ENCODE assay signal across 17 cellular contexts in genomic region chr4:75668596-75668995, GRCh38. TPM values are rescaled to one million over a fixed set of nuclear protein-coding genes. Genes with fewer than 3 reads are reported as not detected.
DNase-seq lines count a peak whose midpoint lies in the region; ATAC-seq, FAIRE-seq and TF ChIP-seq lines count a peak whose summit lies in the region.
"Had no signal": no experiment of that assay in that cellular context is flagged by ENCODE, and none has a peak within 500 bp of the region (broad histone marks: within the 10 kb centered on the region; RNA-seq: fewer than 3 reads in every experiment).

No MANE protein-coding gene starts in this region.

- peaks cover 95% of the 10 kb centered on the region for H3K79me2 ChIP-seq in HepG2 (ENCODE audit: insufficient read depth, low read length)

- peaks cover 0 to 2% of the 10 kb centered on the region in 2 experiments; a peak in 2 of 5 replicates for H3K36me3 ChIP-seq in HepG2 (replicated peaks in 1 of 2; ENCODE audit: control insufficient read depth in 1 of 2, insufficient read depth in 2 of 2, low read length in 2 of 2)
- H3K36me3 ChIP-seq in right lobe of liver: no peaks in the 10 kb centered on the region
- no peaks in the 10 kb centered on the region for H3K36me3 ChIP-seq in iPS-15b (ENCODE audit: control insufficient read depth, insufficient read depth, low read length)
- no peaks in the 10 kb centered on the region for H3K36me3 ChIP-seq in kidney (ENCODE audit: control insufficient read depth in 1 of 2, insufficient read depth in 2 of 2, low read length in 2 of 2)
- H3K36me3 ChIP-seq: BE2C, suprapubic skin had no signal

- intact Hi-C loops in HepG2 (cut with micrococcal nuclease; ENCODE audit: unreplicated experiment) (no loop called here), right lobe of liver (cut with DNase I) (no loop called here), kidney (cut with DNase I) (no loop called here), cardiac septum (cut with DNase I) (no loop called here), posterior vena cava (cut with DNase I) (no loop called here)

- no TSS peak for BruUV-seq in HepG2 (replicated peaks; lab: Mats Ljungman, UMichigan)

- TF ChIP-seq POLR2A in HepG2 (IDR thresholded peaks at IDR 0.05; ENCODE audit: insufficient read depth in 1 of 2, low read depth in 2 of 2, low read length in 2 of 2) (no peak), right lobe of liver (IDR thresholded peaks at IDR 0.05) (no peak)

- no peak for TF ChIP-seq CTCF in HepG2 (CRISPR knock-in tag; IDR thresholded peaks at IDR 0.05)
- TF ChIP-seq CTCF in right lobe of liver (IDR thresholded peaks at IDR 0.05): no peak
- TF ChIP-seq CTCF in kidney (IDR thresholded peaks at IDR 0.05; ENCODE audit: borderline replicate concordance, extremely low read depth, insufficient read depth): no peak

- H4K20me1 ChIP-seq in HepG2 (ENCODE audit: insufficient read depth, low read length): peaks cover 61% of the 10 kb centered on the region

- no peak overlapping the region for H3K27ac ChIP-seq in HepG2 (ENCODE audit: extremely low read length, insufficient read depth, low read length)
- H3K27ac ChIP-seq in right lobe of liver: no peak overlapping the region
- no peak overlapping the region for H3K27ac ChIP-seq in kidney (ENCODE audit: low read depth in 2 of 2, low read length in 2 of 2)
- H3K27ac ChIP-seq: suprapubic skin had no signal

- no peak for TF ChIP-seq EP300 in HepG2 (IDR thresholded peaks at IDR 0.05; ENCODE audit: low read depth in 2 of 2, low read length in 2 of 2)
- no peak for TF ChIP-seq EP300 in HepG2 (CRISPR knock-in tag; IDR thresholded peaks at IDR 0.05; ENCODE audit: borderline replicate concordance)

- ATAC-seq in HepG2: no peak
- no peak for ATAC-seq in right lobe of liver
- no peak for ATAC-seq in T-cell (replicated peaks in 1 of 4)
- ATAC-seq: mucosa of descending colon had no signal

- H3K36me3 Mint-ChIP-seq in T-cell: peaks cover 7% of the 10 kb centered on the region

- no peaks in the 10 kb centered on the region for H3K9me3 ChIP-seq in HepG2 (ENCODE audit: low read length)
- no peaks in the 10 kb centered on the region for H3K9me3 ChIP-seq in right lobe of liver
- H3K9me3 ChIP-seq in iPS-15b (ENCODE audit: control insufficient read depth, insufficient read depth, low read length): no peaks in the 10 kb centered on the region
- H3K9me3 ChIP-seq in kidney (ENCODE audit: control insufficient read depth in 1 of 2, low read length in 2 of 2): no peaks in the 10 kb centered on the region
- H3K9me3 ChIP-seq: BE2C, mucosa of descending colon, suprapubic skin had no signal

- H3K4me3 Mint-ChIP-seq in T-cell: peak overlapping the region; percentile 28 to 100 (median 70)

- no peak for TF ChIP-seq RAD21 in HepG2 (CRISPR knock-in tag; IDR thresholded peaks at IDR 0.05)

- no peaks in the 10 kb centered on the region for H3K27me3 Mint-ChIP-seq in T-cell

- no peaks in the 10 kb centered on the region for H3K9me3 Mint-ChIP-seq in T-cell

- peaks cover 78 to 80% (median 78%) of the 10 kb centered on the region in 3 donors for H3K4me1 Mint-ChIP-seq in T-cell

- no peak overlapping the region for H3K4me3 ChIP-seq in HepG2 (replicated peaks in 1 of 3; ENCODE audit: insufficient read depth in 1 of 3, low read depth in 2 of 3, low read length in 3 of 3)
- H3K4me3 ChIP-seq in right lobe of liver: no peak overlapping the region
- peak overlapping the region; percentile 0 for H3K4me3 ChIP-seq in iPS-15b (ENCODE audit: low read depth, low read length)
- H3K4me3 ChIP-seq in kidney (ENCODE audit: low read length in 2 of 2): no peak overlapping the region
- H3K4me3 ChIP-seq: mucosa of descending colon, suprapubic skin had no signal

- peak overlapping the region; percentile 20; the same call in 1 of the 2 replicates for H3K4me2 ChIP-seq in HepG2 (ENCODE audit: low read depth, low read length)

- H3K27me3 ChIP-seq in HepG2 (ENCODE audit: control insufficient read depth in 1 of 2, insufficient read depth in 2 of 2, low read length in 2 of 2) (no peaks in the 10 kb centered on the region; a peak in 1 of 5 replicates), right lobe of liver (no peaks in the 10 kb centered on the region), iPS-15b (ENCODE audit: control insufficient read depth, insufficient read depth, low read length) (no peaks in the 10 kb centered on the region)
- H3K27me3 ChIP-seq: BE2C, suprapubic skin had no signal

- no peak overlapping the region for H2AFZ ChIP-seq in HepG2 (ENCODE audit: low read length)

- POLR2A ChIA-PET in HepG2 (lab: Yijun Ruan, JAX): interaction anchor here (4.1 kb wide), 1 partner anchor 56 kb away, joined by 16 read pairs; the partner anchor contains the start of gene USO1
- POLR2A ChIA-PET in T-cell (lab: Charles Lee): interaction anchor here (0.9 to 1.5 kb wide), 10 partner anchors 8 to 153 kb away, joined by 4 to 10 read pairs (median 5); partner anchors contain the start of gene USO1 (in 1 of the 2)

- FAIRE-seq in HepG2 (lab: Jason Lieb, UNC) (no peak), kidney (lab: Jason Lieb, UNC) (no peak)

- CTCF ChIA-PET in HepG2 (lab: Yijun Ruan, JAX; ENCODE audit: low intra/inter-chr PET ratio, low total read pairs): no interaction called here
- CTCF ChIA-PET in T-cell (lab: Charles Lee): interaction anchor here (0.7 to 3.4 kb wide), 6 partner anchors 13 to 55 kb away, joined by 3 to 17 read pairs (median 3); partner anchors contain the start of gene USO1 (in 1 of the 2)

- DNase-seq in HepG2 (ENCODE audit: low spot score) (no peak), right lobe of liver (no peak), T-cell (no peak), kidney (no peak), cerebellar nuclear complex (lab: John Stamatoyannopoulos, UW) (no peak), cardiac septum (ENCODE audit: low spot score) (no peak), posterior vena cava (ENCODE audit: low spot score) (no peak)
- DNase-seq: activated CD4-positive, alpha-beta T cell treated with anti-CD3 and anti-CD28 coated beads, Interleukin-2, amount 50 U/mL, for 48 hours; BE2C; cortex of kidney; glutamatergic neuron; kidney glomerular epithelial cell; mucosa of descending colon; NCI-H82; RPMI8226 had no signal

- in situ Hi-C loops in HepG2 (cut with HindIII; ENCODE audit: extremely low pct_ligation_motif_present, low pct_unique_long_range_greater_than_20kb): no loop called here

- H3K4me1 ChIP-seq in HepG2 (ENCODE audit: insufficient read depth, low read length) (peaks cover 70% of the 10 kb centered on the region), right lobe of liver (peaks cover 0 to 15% (median 0%) of the 10 kb centered on the region in 4 donors), iPS-15b (ENCODE audit: control insufficient read depth, insufficient read depth, low read length) (peaks cover 16% of the 10 kb centered on the region), kidney (ENCODE audit: control insufficient read depth in 1 of 2, insufficient read depth in 1 of 2, low read depth in 1 of 2, low read length in 2 of 2) (peaks cover 7 to 19% of the 10 kb centered on the region in 2 donors)

- peak overlapping the region; percentile 12 to 78 for H3K27ac Mint-ChIP-seq in T-cell

- no peak overlapping the region for H3K9ac ChIP-seq in HepG2 (ENCODE audit: insufficient read depth, low read depth, low read length)
- no peak overlapping the region for H3K9ac ChIP-seq in iPS-15b (ENCODE audit: low read depth, low read length)
- H3K9ac ChIP-seq in kidney (ENCODE audit: low read length in 2 of 2): no peak overlapping the region

RNA-seq across cellular contexts. Expression of gene G3BP2, which starts 4.6 kb away (rescaled TPM):
- 179 and 316 TPM in 2 replicates for total RNA-seq in HepG2 (2016; rRNA removed; fragmentation: Illumina TruSeq; extraction: Trizol)
- 11.2 and 19.7 TPM in 2 replicates for total RNA-seq in HepG2 (2016; cell fraction: cytosol; rRNA removed; fragmentation: Illumina TruSeq; extraction: Trizol; ENCODE audit: low read depth)
- total RNA-seq in HepG2 (2016; cell fraction: insoluble cytoplasmic fraction; rRNA removed; fragmentation: Illumina TruSeq; extraction: Trizol): 189 and 305 TPM in 2 replicates
- 43.1 and 44.4 TPM in 2 replicates for total RNA-seq in HepG2 (2016; cell fraction: membrane; rRNA removed; fragmentation: Illumina TruSeq; extraction: Trizol)
- total RNA-seq in HepG2 (2016; cell fraction: nucleus; rRNA removed; fragmentation: Illumina TruSeq; extraction: Trizol): 111 and 112 TPM in 2 replicates
- polyA plus RNA-seq in HepG2 (2011; rRNA removed): 45.9 and 51.7 TPM in 2 replicates
- 27.1 and 46.8 TPM in 2 replicates for polyA plus RNA-seq in HepG2 (2011; cell fraction: cytosol; rRNA removed)
- polyA plus RNA-seq in HepG2 (2011; cell fraction: nucleus; rRNA removed): 15.9 and 17.2 TPM in 2 replicates
- polyA plus RNA-seq in HepG2 (2012): 70.5 and 76.8 TPM in 2 replicates
- polyA plus RNA-seq in HepG2 (2016; cell fraction: cytosol; fragmentation: Illumina TruSeq; extraction: Trizol; ENCODE audit: low read depth): 5.2 and 5.9 TPM in 2 replicates
- polyA plus RNA-seq in HepG2 (2016; cell fraction: insoluble cytoplasmic fraction; fragmentation: Illumina TruSeq; extraction: Trizol; ENCODE audit: low read depth): 205 and 220 TPM in 2 replicates
- 17.8 and 19.9 TPM in 2 replicates for polyA plus RNA-seq in HepG2 (2016; cell fraction: membrane; fragmentation: Illumina TruSeq; extraction: Trizol; ENCODE audit: low read depth)
- 75.9 and 78.7 TPM in 2 replicates for polyA plus RNA-seq in HepG2 (2016; cell fraction: nucleus; fragmentation: Illumina TruSeq; extraction: Trizol; ENCODE audit: insufficient read depth, low read depth)
- 31.2 and 31.4 TPM in 2 replicates for polyA minus RNA-seq in HepG2 (2011; rRNA and poly(A)+ RNA removed; ENCODE audit: low replicate concordance)
- 69.6 and 72.0 TPM in 2 replicates for polyA minus RNA-seq in HepG2 (2011; cell fraction: cytosol; rRNA and poly(A)+ RNA removed)
- polyA minus RNA-seq in HepG2 (2011; cell fraction: nucleus; rRNA and poly(A)+ RNA removed): 61.0 and 82.1 TPM in 2 replicates
- 10 to 100 TPM; 47.6 to 68.9 (median 64.5) TPM for total RNA-seq in right lobe of liver
- total RNA-seq in T-cell: 100 to 1,000 TPM; 135 to 316 (median 141) TPM
- 111 TPM for total RNA-seq in kidney
- polyA plus RNA-seq in kidney (ENCODE audit: insufficient read depth, low read depth, low replicate concordance): 31.4 TPM
- 78.3 TPM for total RNA-seq in cardiac septum
- 10 to 100 TPM; 76.7 to 87.3 TPM for total RNA-seq in posterior vena cava

RNA-seq across cellular contexts. Expression of gene CDKL2, which starts 38.3 kb away (rescaled TPM):
- total RNA-seq in HepG2 (2016; rRNA removed; fragmentation: Illumina TruSeq; extraction: Trizol): not detected in 2 replicates
- total RNA-seq in HepG2 (2016; cell fraction: cytosol; rRNA removed; fragmentation: Illumina TruSeq; extraction: Trizol; ENCODE audit: low read depth): not detected in 2 replicates
- total RNA-seq in HepG2 (2016; cell fraction: insoluble cytoplasmic fraction; rRNA removed; fragmentation: Illumina TruSeq; extraction: Trizol): not detected in 2 replicates
- not detected in 2 replicates for total RNA-seq in HepG2 (2016; cell fraction: membrane; rRNA removed; fragmentation: Illumina TruSeq; extraction: Trizol)
- not detected in 2 replicates for total RNA-seq in HepG2 (2016; cell fraction: nucleus; rRNA removed; fragmentation: Illumina TruSeq; extraction: Trizol)
- polyA plus RNA-seq in HepG2 (2011; rRNA removed): not detected in 2 replicates
- polyA plus RNA-seq in HepG2 (2011; cell fraction: cytosol; rRNA removed): not detected in 2 replicates
- polyA plus RNA-seq in HepG2 (2011; cell fraction: nucleus; rRNA removed): not detected in 2 replicates
- polyA plus RNA-seq in HepG2 (2012): not detected in 2 replicates
- polyA plus RNA-seq in HepG2 (2016; cell fraction: cytosol; fragmentation: Illumina TruSeq; extraction: Trizol; ENCODE audit: low read depth): not detected in 2 replicates
- not detected in 2 replicates for polyA plus RNA-seq in HepG2 (2016; cell fraction: insoluble cytoplasmic fraction; fragmentation: Illumina TruSeq; extraction: Trizol; ENCODE audit: low read depth)
- not detected in 2 replicates for polyA plus RNA-seq in HepG2 (2016; cell fraction: membrane; fragmentation: Illumina TruSeq; extraction: Trizol; ENCODE audit: low read depth)
- not detected in 2 replicates for polyA plus RNA-seq in HepG2 (2016; cell fraction: nucleus; fragmentation: Illumina TruSeq; extraction: Trizol; ENCODE audit: insufficient read depth, low read depth)
- polyA minus RNA-seq in HepG2 (2011; rRNA and poly(A)+ RNA removed; ENCODE audit: low replicate concordance): not detected in 2 replicates
- polyA minus RNA-seq in HepG2 (2011; cell fraction: cytosol; rRNA and poly(A)+ RNA removed): not detected in 2 replicates
- polyA minus RNA-seq in HepG2 (2011; cell fraction: nucleus; rRNA and poly(A)+ RNA removed): not detected in 2 replicates
- total RNA-seq in right lobe of liver: under 1 TPM in 1 of 6 experiments, not detected in 5; 0.05 TPM
- total RNA-seq in T-cell: 1 to 10 TPM in 1 of 5 donors, under 1 TPM in 4; 0.26 to 1.9 (median 0.79) TPM
- total RNA-seq in kidney: 15.9 TPM
- 3.2 TPM for polyA plus RNA-seq in kidney (ENCODE audit: insufficient read depth, low read depth, low replicate concordance)
- 0.70 TPM for total RNA-seq in cardiac septum
- total RNA-seq in posterior vena cava: 1 to 10 TPM in 1 of 2 donors, under 1 TPM in 1; 0.71 to 1.3 TPM

RNA-seq across cellular contexts. Expression of gene USO1, which starts 55.8 kb away (rescaled TPM):
- total RNA-seq in HepG2 (2016; rRNA removed; fragmentation: Illumina TruSeq; extraction: Trizol): 87.7 and 111 TPM in 2 replicates
- total RNA-seq in HepG2 (2016; cell fraction: cytosol; rRNA removed; fragmentation: Illumina TruSeq; extraction: Trizol; ENCODE audit: low read depth): 8.7 and 10.1 TPM in 2 replicates
- 86.1 and 107 TPM in 2 replicates for total RNA-seq in HepG2 (2016; cell fraction: insoluble cytoplasmic fraction; rRNA removed; fragmentation: Illumina TruSeq; extraction: Trizol)
- 34.3 and 42.9 TPM in 2 replicates for total RNA-seq in HepG2 (2016; cell fraction: membrane; rRNA removed; fragmentation: Illumina TruSeq; extraction: Trizol)
- total RNA-seq in HepG2 (2016; cell fraction: nucleus; rRNA removed; fragmentation: Illumina TruSeq; extraction: Trizol): 67.4 and 83.9 TPM in 2 replicates
- polyA plus RNA-seq in HepG2 (2011; rRNA removed): 40.8 and 52.2 TPM in 2 replicates
- 21.5 and 31.4 TPM in 2 replicates for polyA plus RNA-seq in HepG2 (2011; cell fraction: cytosol; rRNA removed)
- polyA plus RNA-seq in HepG2 (2011; cell fraction: nucleus; rRNA removed): 16.6 and 18.0 TPM in 2 replicates
- polyA plus RNA-seq in HepG2 (2012): 42.8 and 53.1 TPM in 2 replicates
- 3.9 and 4.3 TPM in 2 replicates for polyA plus RNA-seq in HepG2 (2016; cell fraction: cytosol; fragmentation: Illumina TruSeq; extraction: Trizol; ENCODE audit: low read depth)
- 72.4 and 76.4 TPM in 2 replicates for polyA plus RNA-seq in HepG2 (2016; cell fraction: insoluble cytoplasmic fraction; fragmentation: Illumina TruSeq; extraction: Trizol; ENCODE audit: low read depth)
- polyA plus RNA-seq in HepG2 (2016; cell fraction: membrane; fragmentation: Illumina TruSeq; extraction: Trizol; ENCODE audit: low read depth): 16.6 and 19.6 TPM in 2 replicates
- polyA plus RNA-seq in HepG2 (2016; cell fraction: nucleus; fragmentation: Illumina TruSeq; extraction: Trizol; ENCODE audit: insufficient read depth, low read depth): 78.1 and 78.9 TPM in 2 replicates
- polyA minus RNA-seq in HepG2 (2011; rRNA and poly(A)+ RNA removed; ENCODE audit: low replicate concordance): 14.8 and 29.1 TPM in 2 replicates
- polyA minus RNA-seq in HepG2 (2011; cell fraction: cytosol; rRNA and poly(A)+ RNA removed): 40.9 and 44.0 TPM in 2 replicates
- polyA minus RNA-seq in HepG2 (2011; cell fraction: nucleus; rRNA and poly(A)+ RNA removed): 50.7 and 56.3 TPM in 2 replicates
- total RNA-seq in right lobe of liver: 10 to 100 TPM; 43.7 to 64.0 (median 49.4) TPM
- total RNA-seq in T-cell: 10 to 100 TPM; 24.9 to 40.5 (median 34.6) TPM
- 49.6 TPM for total RNA-seq in kidney
- polyA plus RNA-seq in kidney (ENCODE audit: insufficient read depth, low read depth, low replicate concordance): 23.2 TPM
- 70.5 TPM for total RNA-seq in cardiac septum
- 10 to 100 TPM; 68.8 to 77.3 TPM for total RNA-seq in posterior vena cava
